8 cellular contexts compared by ENCODE assay signal in the genomic region with DNA sequence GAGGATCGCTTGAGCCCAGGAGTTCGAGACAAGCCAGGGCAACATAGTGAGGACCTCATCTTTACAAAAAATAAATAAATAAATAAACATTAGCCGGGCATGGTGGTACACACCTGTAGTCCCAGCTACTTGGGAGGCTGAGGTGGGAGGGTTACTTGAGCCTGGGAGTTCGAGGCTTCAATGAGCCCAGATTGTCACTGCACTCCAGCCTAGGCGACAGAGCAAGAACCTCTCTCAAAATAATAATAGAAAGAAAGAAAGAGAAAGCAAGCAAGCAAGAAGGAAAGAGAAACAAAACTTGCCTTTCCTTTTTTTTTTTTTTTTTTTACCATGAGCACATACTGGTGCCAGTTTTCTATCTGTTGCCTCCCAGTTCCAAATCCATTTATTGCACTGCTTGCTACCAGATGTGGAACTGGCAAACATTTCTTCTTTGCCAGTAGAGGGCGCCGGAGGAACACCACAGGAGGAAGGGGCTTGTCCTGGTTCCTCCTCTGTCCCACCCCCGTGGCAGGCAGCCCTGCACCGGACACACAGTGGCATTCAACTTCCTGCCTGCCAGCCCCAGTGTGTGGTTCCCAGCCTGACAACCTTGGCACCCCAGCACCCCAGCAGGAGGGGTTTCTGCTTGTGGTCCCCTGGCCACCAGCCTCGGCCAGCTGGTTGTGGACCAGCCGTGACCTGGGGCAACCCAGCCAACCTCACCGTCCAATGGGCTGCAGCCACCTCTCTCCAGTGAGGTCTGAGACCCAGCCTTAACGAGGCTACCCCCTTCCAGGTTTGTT. TPM values are rescaled to one million over a fixed set of nuclear protein-coding genes. Genes with fewer than 3 reads are reported as not detected.
A peak's percentile ranks its signal among the peaks of the same experiment; 100 is the strongest.
DNase-seq lines count a peak whose midpoint lies in the region; ATAC-seq and TF ChIP-seq lines count a peak whose summit lies in the region.
"Not testable (repeated sequence)": the region's sequence is repeated elsewhere in the genome, so short reads cannot be mapped to it uniquely, and the experiment has no call there.

No MANE protein-coding gene starts in this region.

- peak overlapping the region; percentile 30 for H3K4me3 ChIP-seq in lower lobe of right lung

- not testable (repeated sequence) for H3K36me3 ChIP-seq in lower lobe of right lung

- intact Hi-C loops in lower lobe of right lung (cut with DNase I), result not testable (repeated sequence)

- TF ChIP-seq CTCF in lower lobe of right lung (IDR thresholded peaks at IDR 0.05), result peak; percentile 46

- H3K9me3 ChIP-seq in lower lobe of right lung, result not testable (repeated sequence)

- H3K27ac ChIP-seq in lower lobe of right lung, result not testable (repeated sequence)

- DNase-seq in A172 (ENCODE audit: low spot score) (peak; percentile 80), M059J (ENCODE audit: low read depth) (peak; percentile 86), SW 1271 (lab: John Stamatoyannopoulos, UW) (peak; percentile 80 to 90)
- DNase-seq in activated T-cell treated with anti-CD3 and anti-CD28 coated beads, Interleukin-2, amount 50 U/mL, for 1 hour, result peak; percentile 50
- DNase-seq in effector CD4-positive, alpha-beta T cell, result peak; percentile 72
- not testable (repeated sequence) for DNase-seq in lower lobe of right lung
- DNase-seq in stimulated activated CD4-positive, alpha-beta T cell treated with anti-CD3 and anti-CD28 coated beads, Interleukin-1b, Interleukin-23, amount 100 ng/mL, for 4 hours (ENCODE audit: low read depth in 2 of 2), result peak; percentile 17 to 71

- H3K27me3 ChIP-seq in lower lobe of right lung (ENCODE audit: low read depth), result not testable (repeated sequence)

- H3K4me1 ChIP-seq in lower lobe of right lung, result not testable (repeated sequence)

- ATAC-seq in GM19397 (IDR thresholded peaks at IDR 0.05; ENCODE audit: unreplicated experiment), result peak; percentile 69
- ATAC-seq in lower lobe of right lung, result peak; percentile 93 to 96

RNA-seq across cellular contexts. Expression of a gene that starts 20.4 kb away (rescaled TPM):
- total RNA-seq in A172 (2014; rRNA removed; shearing (Covaris generic)), result 39.4 and 40.0 TPM in 2 replicates
- total RNA-seq in M059J (2014; rRNA removed; shearing (Covaris generic)), result 30.2 and 43.6 TPM in 2 replicates
- total RNA-seq in lower lobe of right lung, result 145 TPM

RNA-seq across cellular contexts. Expression of a gene that starts 43.7 kb away (rescaled TPM):
- 197 and 225 TPM in 2 replicates for total RNA-seq in A172 (2014; rRNA removed; shearing (Covaris generic))
- total RNA-seq in M059J (2014; rRNA removed; shearing (Covaris generic)), result 121 and 131 TPM in 2 replicates
- total RNA-seq in lower lobe of right lung, result 112 TPM

RNA-seq across cellular contexts. Expression of a gene that starts 50.8 kb away (rescaled TPM):
- total RNA-seq in A172 (2014; rRNA removed; shearing (Covaris generic)), result 0.83 TPM in 1 of 2 replicates, not detected in the other
- not detected in 2 replicates for total RNA-seq in M059J (2014; rRNA removed; shearing (Covaris generic))
- 5.5 TPM for total RNA-seq in lower lobe of right lung
